ENCODE assay signal across 1 cellular context in genomic region chr7:77797734-77798393, GRCh38.
TF ChIP-seq lines count a peak whose summit lies in the region.

No MANE protein-coding gene starts in this region.

TF ChIP-seq in HepG2, 621 proteins besides CTCF, POLR2A, EP300 and RAD21 (continued from another document and continues in another):
- no peak for TF ChIP-seq ZNF557 (CRISPR knock-in tag; IDR thresholded peaks at IDR 0.05)
- no peak for TF ChIP-seq KMT2B (CRISPR knock-in tag; IDR thresholded peaks at IDR 0.05)
- no peak for TF ChIP-seq ZFAT (CRISPR knock-in tag; conservative IDR thresholded peaks at IDR 0.05)
- TF ChIP-seq YEATS4 (CRISPR knock-in tag; IDR thresholded peaks at IDR 0.05; ENCODE audit: borderline replicate concordance) = peak; percentile 42; the same call in 1 of the 2 replicates
- no peak for TF ChIP-seq ERF (CRISPR knock-in tag; IDR thresholded peaks at IDR 0.05)
- peak; percentile 63; the same call in 1 of the 2 replicates for TF ChIP-seq IRF9 (CRISPR knock-in tag; IDR thresholded peaks at IDR 0.05; ENCODE audit: borderline replicate concordance)
- no peak for TF ChIP-seq DNMT3B (CRISPR knock-in tag; conservative IDR thresholded peaks at IDR 0.05)
- no peak for TF ChIP-seq RAD51 (IDR thresholded peaks at IDR 0.05; ENCODE audit: borderline replicate concordance)
- no peak for TF ChIP-seq NR3C1 (CRISPR knock-in tag; IDR thresholded peaks at IDR 0.05)
- no peak for TF ChIP-seq BORCS8-MEF2B (CRISPR knock-in tag; IDR thresholded peaks at IDR 0.05)
- TF ChIP-seq GATAD1 (CRISPR knock-in tag; IDR thresholded peaks at IDR 0.05) = no peak; the same call in 1 of the 2 replicates
- no peak for TF ChIP-seq ZNF672 (CRISPR knock-in tag; IDR thresholded peaks at IDR 0.05)
- no peak for TF ChIP-seq NBN (conservative IDR thresholded peaks at IDR 0.05)
- TF ChIP-seq ZBTB20 (CRISPR knock-in tag; IDR thresholded peaks at IDR 0.05; ENCODE audit: borderline replicate concordance, low read depth) = no peak
- TF ChIP-seq ZNF776 (CRISPR knock-in tag; IDR thresholded peaks at IDR 0.05) = peak; percentile 35; the same call in 1 of the 2 replicates
- no peak for TF ChIP-seq ETV5 (CRISPR knock-in tag; IDR thresholded peaks at IDR 0.05; ENCODE audit: borderline replicate concordance)
- peak; percentile 61; the same call in 1 of the 2 replicates for TF ChIP-seq SAP130 (CRISPR knock-in tag; IDR thresholded peaks at IDR 0.05; ENCODE audit: low read depth)
- no peak for TF ChIP-seq ZSCAN29 (CRISPR knock-in tag; conservative IDR thresholded peaks at IDR 0.05)
- no peak for TF ChIP-seq XRCC5 (optimal IDR thresholded peaks at IDR 0.05; ENCODE audit: low read length)
- no peak for TF ChIP-seq SYNCRIP (IDR thresholded peaks at IDR 0.05; ENCODE audit: insufficient read depth, low read depth, low read length)
- TF ChIP-seq ZFP82 (CRISPR knock-in tag; IDR thresholded peaks at IDR 0.05; ENCODE audit: borderline replicate concordance) = no peak; the same call in 1 of the 2 replicates
- no peak for TF ChIP-seq ZSCAN30 (CRISPR knock-in tag; IDR thresholded peaks at IDR 0.05)
- no peak for TF ChIP-seq BRF2 (CRISPR knock-in tag; IDR thresholded peaks at IDR 0.05)
- no peak for TF ChIP-seq ZNF615 (CRISPR knock-in tag; IDR thresholded peaks at IDR 0.05; ENCODE audit: borderline replicate concordance)
- 0 out of 2 replicates have a peak, but pooled peaks have one; percentile 37 for TF ChIP-seq ZNF619 (CRISPR knock-in tag; IDR thresholded peaks at IDR 0.05)
- no peak for TF ChIP-seq ZNF563 (CRISPR knock-in tag; IDR thresholded peaks at IDR 0.05)
- TF ChIP-seq KDM2A (CRISPR knock-in tag; IDR thresholded peaks at IDR 0.05; ENCODE audit: borderline replicate concordance, low read depth) = no peak
- no peak for TF ChIP-seq ZNF598 (CRISPR knock-in tag; IDR thresholded peaks at IDR 0.05; ENCODE audit: borderline replicate concordance)
- no peak for TF ChIP-seq HOXD1 (CRISPR knock-in tag; IDR thresholded peaks at IDR 0.05)
- no peak for TF ChIP-seq ZNF33B (CRISPR knock-in tag; IDR thresholded peaks at IDR 0.05)
- no peak for TF ChIP-seq RORA (CRISPR knock-in tag; IDR thresholded peaks at IDR 0.05)
- no peak for TF ChIP-seq FOXC1 (CRISPR knock-in tag; IDR thresholded peaks at IDR 0.05; ENCODE audit: borderline replicate concordance)
- no peak for TF ChIP-seq KLF16 (CRISPR knock-in tag; IDR thresholded peaks at IDR 0.05)
- no peak for TF ChIP-seq ATF1 (CRISPR knock-in tag; IDR thresholded peaks at IDR 0.05)
- no peak for TF ChIP-seq ZNF224 (CRISPR knock-in tag; IDR thresholded peaks at IDR 0.05)
- TF ChIP-seq ESRRA (CRISPR knock-in tag; IDR thresholded peaks at IDR 0.05; ENCODE audit: low read depth) = no peak
- no peak for TF ChIP-seq ZGPAT (CRISPR knock-in tag; IDR thresholded peaks at IDR 0.05)
- TF ChIP-seq FOXP1 (IDR thresholded peaks at IDR 0.05) = no peak
- no peak for TF ChIP-seq FOXP1 (CRISPR knock-in tag; IDR thresholded peaks at IDR 0.05)
- TF ChIP-seq KMT2A (CRISPR knock-in tag; IDR thresholded peaks at IDR 0.05) = peak; percentile 66; the same call in 1 of the 2 replicates
- TF ChIP-seq ZZZ3 (CRISPR knock-in tag; IDR thresholded peaks at IDR 0.05; ENCODE audit: borderline replicate concordance) = no peak; the same call in 1 of the 2 replicates
- TF ChIP-seq ZKSCAN1 (IDR thresholded peaks at IDR 0.05; ENCODE audit: low read length) = no peak
- no peak for TF ChIP-seq ZFP36L2 (CRISPR knock-in tag; IDR thresholded peaks at IDR 0.05)
- peak; percentile 88 for TF ChIP-seq ZNF362 (CRISPR knock-in tag; IDR thresholded peaks at IDR 0.05; ENCODE audit: borderline replicate concordance)
- no peak for TF ChIP-seq HCFC1 (IDR thresholded peaks at IDR 0.05; ENCODE audit: low read depth, low read length)
- no peak for TF ChIP-seq ZNF337 (CRISPR knock-in tag; IDR thresholded peaks at IDR 0.05; ENCODE audit: borderline replicate concordance, low read depth)
- TF ChIP-seq BCLAF1 (IDR thresholded peaks at IDR 0.05) = no peak
- no peak for TF ChIP-seq SP1 (IDR thresholded peaks at IDR 0.05)
- no peak for TF ChIP-seq SP1 (CRISPR knock-in tag; IDR thresholded peaks at IDR 0.05)
- no peak for TF ChIP-seq JUNB (CRISPR knock-in tag; IDR thresholded peaks at IDR 0.05; ENCODE audit: borderline replicate concordance)
- TF ChIP-seq ZNF790 (CRISPR knock-in tag; IDR thresholded peaks at IDR 0.05; ENCODE audit: borderline replicate concordance) = 0 out of 2 replicates have a peak, but pooled peaks have one; percentile 22
- no peak for TF ChIP-seq PHF5A (CRISPR knock-in tag; IDR thresholded peaks at IDR 0.05; ENCODE audit: low read depth, unreplicated experiment)
- no peak for TF ChIP-seq ARID3A (IDR thresholded peaks at IDR 0.05; ENCODE audit: low read depth, low read length)
- peak; percentile 80 for TF ChIP-seq ASH2L (IDR thresholded peaks at IDR 0.05; ENCODE audit: insufficient read length, low read depth, low read length)
- no peak for TF ChIP-seq ZBTB1 (CRISPR knock-in tag; IDR thresholded peaks at IDR 0.05; ENCODE audit: borderline replicate concordance)
- no peak for TF ChIP-seq NFYB (CRISPR knock-in tag; IDR thresholded peaks at IDR 0.05)
- TF ChIP-seq DPF2 (CRISPR knock-in tag; IDR thresholded peaks at IDR 0.05; ENCODE audit: borderline replicate concordance, low read depth) = no peak
- no peak; the same call in 1 of the 2 replicates for TF ChIP-seq ELF3 (CRISPR knock-in tag; IDR thresholded peaks at IDR 0.05)
- TF ChIP-seq ISL2 (CRISPR knock-in tag; IDR thresholded peaks at IDR 0.05) = 0 out of 2 replicates have a peak, but pooled peaks have one; percentile 7
- no peak for TF ChIP-seq U2AF2 (IDR thresholded peaks at IDR 0.05; ENCODE audit: low read depth, low read length)
- no peak for TF ChIP-seq SRF (IDR thresholded peaks at IDR 0.05; ENCODE audit: low read depth, low read length)
- TF ChIP-seq ZNF451 (CRISPR knock-in tag; IDR thresholded peaks at IDR 0.05) = no peak
- TF ChIP-seq U2AF1 (optimal IDR thresholded peaks at IDR 0.05; ENCODE audit: low read depth, low read length) = no peak
- TF ChIP-seq ZFP62 (CRISPR knock-in tag; IDR thresholded peaks at IDR 0.05) = no peak
- no peak for TF ChIP-seq ZNF468 (CRISPR knock-in tag; IDR thresholded peaks at IDR 0.05)
- TF ChIP-seq ZNF781 (CRISPR knock-in tag; IDR thresholded peaks at IDR 0.05; ENCODE audit: borderline replicate concordance, not compliant biosample characterization) = no peak
- no peak for TF ChIP-seq ZNF784 (CRISPR knock-in tag; IDR thresholded peaks at IDR 0.05; ENCODE audit: borderline replicate concordance)
- TF ChIP-seq LBX2 (CRISPR knock-in tag; IDR thresholded peaks at IDR 0.05; ENCODE audit: borderline replicate concordance) = no peak
- no peak for TF ChIP-seq KDM3A (CRISPR knock-in tag; IDR thresholded peaks at IDR 0.05; ENCODE audit: low read depth)
- no peak for TF ChIP-seq ADNP (CRISPR knock-in tag; IDR thresholded peaks at IDR 0.05)
- TF ChIP-seq CSRNP1 (CRISPR knock-in tag; IDR thresholded peaks at IDR 0.05) = no peak
